22 cellular contexts compared by ENCODE assay signal in the genomic region with DNA sequence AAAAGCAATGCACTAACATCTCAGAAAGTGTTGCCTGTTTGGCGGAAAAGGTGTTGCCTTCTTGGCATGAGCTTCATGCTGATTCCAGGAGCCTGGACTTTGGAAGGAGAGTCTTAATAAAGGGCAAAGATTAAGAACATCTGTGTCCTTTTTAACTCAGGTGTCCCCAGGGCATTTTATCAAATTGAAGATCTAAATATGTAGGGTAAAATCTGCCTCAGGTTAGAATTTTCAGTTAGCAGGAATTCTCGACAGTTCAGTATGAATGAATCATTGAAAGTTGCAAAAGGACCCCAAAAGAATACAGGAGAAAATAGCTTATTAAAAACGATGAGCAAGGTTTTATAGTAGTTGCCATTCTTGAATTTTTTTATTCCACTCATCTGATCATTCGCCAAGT.
DNase-seq lines count a peak whose midpoint lies in the region; ATAC-seq, FAIRE-seq and TF ChIP-seq lines count a peak whose summit lies in the region.
"Had no signal": no experiment of that assay in that cellular context is flagged by ENCODE, and none has a peak within 500 bp of the region (broad histone marks: within the 10 kb centered on the region; RNA-seq: fewer than 3 reads in every experiment).

No MANE protein-coding gene starts in this region.

- H3K23ac ChIP-seq in trophoblast cell (ENCODE audit: low read length) = no peak overlapping the region

- H2AK5ac ChIP-seq in trophoblast cell (ENCODE audit: low read length) = no peak overlapping the region

- no peak overlapping the region for H2BK120ac ChIP-seq in trophoblast cell (ENCODE audit: insufficient read depth, low read length, poor library complexity)

- no peak overlapping the region for H4K12ac ChIP-seq in trophoblast cell (ENCODE audit: low read depth, low read length)

- no peak overlapping the region for H3K14ac ChIP-seq in trophoblast cell (ENCODE audit: low read length)

- TF ChIP-seq POLR2A in GM12891 (IDR thresholded peaks at IDR 0.05; ENCODE audit: low read depth, low read length) = no peak

- H3K9me2 ChIP-seq in GM23338 (ENCODE audit: insufficient read depth) (no peaks in the 10 kb centered on the region), hepatocyte (replicated peaks; ENCODE audit: insufficient read depth) (no peaks in the 10 kb centered on the region)

- H3K27me3 ChIP-seq in GM23338 (ENCODE audit: insufficient read depth) (no peaks in the 10 kb centered on the region), hepatocyte (no peaks in the 10 kb centered on the region), trophoblast cell (ENCODE audit: insufficient read depth, low read length) (no peaks in the 10 kb centered on the region)
- H3K27me3 ChIP-seq: BLaER1 treated with 17β-estradiol and CSF1 and Interleukin-3, amounts not matched to agents 10 nM and 100 nM had no signal

- H3K4ac ChIP-seq in trophoblast cell (ENCODE audit: low read depth, low read length) = no peak overlapping the region

- no peak overlapping the region for H3K27ac Mint-ChIP-seq in GM23338
- H3K27ac Mint-ChIP-seq: B cell; CD4-positive, alpha-beta T cell; CD8-positive, alpha-beta T cell had no signal

- H3K79me2 ChIP-seq in GM23338 (replicated peaks; ENCODE audit: insufficient read depth) (no peaks in the 10 kb centered on the region), hepatocyte (no peaks in the 10 kb centered on the region), trophoblast cell (ENCODE audit: control insufficient read depth, insufficient read depth, low read length, poor library complexity) (no peaks in the 10 kb centered on the region)

- no peaks in the 10 kb centered on the region for H3F3A ChIP-seq in GM23338 (replicated peaks; ENCODE audit: low read depth)

- no peaks in the 10 kb centered on the region for H3K36me3 ChIP-seq in GM23338 (ENCODE audit: insufficient read depth)
- H3K36me3 ChIP-seq in hepatocyte (replicated peaks; ENCODE audit: insufficient read depth, low read depth) = no peaks in the 10 kb centered on the region
- H3K36me3 ChIP-seq in trophoblast cell (ENCODE audit: control insufficient read depth in 1 of 2, insufficient read depth in 2 of 2, low read length in 2 of 2) = no peaks in the 10 kb centered on the region
- H3K36me3 ChIP-seq: BLaER1 treated with 17β-estradiol and CSF1 and Interleukin-3, amounts not matched to agents 10 nM and 100 nM had no signal

- H4K8ac ChIP-seq in trophoblast cell (ENCODE audit: low read depth, low read length) = no peak overlapping the region

- no peak overlapping the region for H4K91ac ChIP-seq in trophoblast cell (ENCODE audit: low read depth, low read length)

- peaks cover 2% of the 10 kb centered on the region for H3K27me3 Mint-ChIP-seq in GM23338 (ENCODE audit: insufficient read depth, low read depth, poor library complexity)

- H2AFZ ChIP-seq in GM23338 (peak overlapping the region; percentile 89; the same call in 1 of the 2 replicates), hepatocyte (no peak overlapping the region), trophoblast cell (ENCODE audit: insufficient read depth, low read length, poor library complexity) (no peak overlapping the region)

- no peaks in the 10 kb centered on the region for H3K36me3 Mint-ChIP-seq in GM23338 (ENCODE audit: low read depth)
- H3K36me3 Mint-ChIP-seq: CD8-positive, alpha-beta T cell had no signal

- H3K18ac ChIP-seq in trophoblast cell (ENCODE audit: low read length) = no peak overlapping the region

- H3K4me1 ChIP-seq in GM23338 (ENCODE audit: insufficient read depth) (peaks cover 5% of the 10 kb centered on the region; the same call in 1 of the 2 replicates), hepatocyte (ENCODE audit: insufficient read depth) (peaks cover 11% of the 10 kb centered on the region), trophoblast cell (ENCODE audit: control insufficient read depth in 1 of 2, insufficient read depth in 2 of 2, low read length in 2 of 2) (no peaks in the 10 kb centered on the region)
- H3K4me1 ChIP-seq: A549, Caco-2 had no signal

- H3K9me3 ChIP-seq in hepatocyte (ENCODE audit: low read depth) = no peaks in the 10 kb centered on the region
- no peaks in the 10 kb centered on the region for H3K9me3 ChIP-seq in trophoblast cell (ENCODE audit: insufficient read depth, low read depth, low read length)
- H3K9me3 ChIP-seq: A549; BLaER1 treated with 17β-estradiol and CSF1 and Interleukin-3, amounts not matched to agents 10 nM and 100 nM; Caco-2 had no signal

- peaks cover 3% of the 10 kb centered on the region; the same call in 1 of the 3 replicates for H3K4me1 Mint-ChIP-seq in GM23338
- H3K4me1 Mint-ChIP-seq: B cell had no signal

- H2BK5ac ChIP-seq in trophoblast cell (ENCODE audit: low read depth, low read length, poor library complexity) = no peak overlapping the region

- 85% methylated on average over 4 of the region's 4 CpGs for WGBS in hepatocyte (ENCODE audit: low lambda C conversion rate, missing lambda C conversion rate)
- no CpG with 5 or more reads among the region's 4 CpGs for WGBS in trophoblast cell (ENCODE audit: extremely low coverage, insufficient coverage, insufficient read length)

- no peaks in the 10 kb centered on the region for H4K20me1 ChIP-seq in GM23338 (replicated peaks; ENCODE audit: insufficient read depth)
- H4K20me1 ChIP-seq in hepatocyte (ENCODE audit: insufficient read depth, poor library complexity, severe bottlenecking) = no peaks in the 10 kb centered on the region
- H4K20me1 ChIP-seq: BLaER1 treated with 17β-estradiol and CSF1 and Interleukin-3, amounts not matched to agents 10 nM and 100 nM had no signal

- DNase-seq in GM23338 (ENCODE audit: low spot score) = no peak
- DNase-seq in hepatocyte (ENCODE audit: low spot score) = no peak
- peak; percentile 25 to 91 for DNase-seq in trophoblast cell
- DNase-seq in GM12891 (ENCODE audit: insufficient read length, low spot score) = no peak
- no peak for DNase-seq in activated T-cell treated with anti-CD3 and anti-CD28 coated beads, Interleukin-2, amount 50 U/mL, for 1 hour
- DNase-seq: AML-193; Caco-2; Calu3; CD4-positive, alpha-beta T cell; CD8-positive, alpha-beta T cell; DMS79; DND-41; EL; GDM1 had no signal

- no peak overlapping the region for H3K9ac ChIP-seq in trophoblast cell (ENCODE audit: low read length)
- H3K9ac ChIP-seq: BLaER1 treated with 17β-estradiol and CSF1 and Interleukin-3, amounts not matched to agents 10 nM and 100 nM had no signal

- H3K4me3 Mint-ChIP-seq in GM23338 = no peak overlapping the region
- H3K4me3 Mint-ChIP-seq: B cell; CD4-positive, alpha-beta T cell; CD8-positive, alpha-beta T cell had no signal

- H3K9me3 Mint-ChIP-seq in GM23338 = no peaks in the 10 kb centered on the region
- H3K9me3 Mint-ChIP-seq: CD4-positive, alpha-beta T cell; CD8-positive, alpha-beta T cell had no signal

- no peaks in the 10 kb centered on the region for H3K79me1 ChIP-seq in trophoblast cell (ENCODE audit: low read length)

- no peak overlapping the region for H3K4me3 ChIP-seq in GM23338
- no peak overlapping the region for H3K4me3 ChIP-seq in hepatocyte
- no peak overlapping the region for H3K4me3 ChIP-seq in trophoblast cell (ENCODE audit: low read depth, low read length)
- H3K4me3 ChIP-seq: A549; BLaER1 treated with 17β-estradiol and CSF1 and Interleukin-3, amounts not matched to agents 10 nM and 100 nM; GM12878 had no signal

- FAIRE-seq in GM12891 (lab: Jason Lieb, UNC) = no peak
- FAIRE-seq: A549, D721Med, GM12878, GM19239 had no signal

- H3K4me2 ChIP-seq in GM23338 (no peak overlapping the region), hepatocyte (no peak overlapping the region), trophoblast cell (ENCODE audit: low read length) (no peak overlapping the region)
- H3K4me2 ChIP-seq: A549; BLaER1 treated with 17β-estradiol and CSF1 and Interleukin-3, amounts not matched to agents 10 nM and 100 nM had no signal

- no peak for ATAC-seq in GM23338
- ATAC-seq: A549; CD8-positive, alpha-beta T cell; GM12878 had no signal

- TF ChIP-seq CTCF in GM23338 (conservative IDR thresholded peaks at IDR 0.05; ENCODE audit: low read depth in 2 of 2) (no peak), hepatocyte (IDR thresholded peaks at IDR 0.05; ENCODE audit: poor library complexity) (no peak)

- H2BK12ac ChIP-seq in trophoblast cell (ENCODE audit: low read length) = no peak overlapping the region

- H3K27ac ChIP-seq in GM23338 (ENCODE audit: low read depth) (no peak overlapping the region), hepatocyte (peak overlapping the region; percentile 10), trophoblast cell (ENCODE audit: low read depth, low read length) (no peak overlapping the region)
- H3K27ac ChIP-seq: 22Rv1; A549; BLaER1 treated with 17β-estradiol and CSF1 and Interleukin-3, amounts not matched to agents 10 nM and 100 nM; C4-2B had no signal

TF ChIP-seq in GM12891, 5 proteins besides CTCF, POLR2A, EP300 and RAD21:
- TF ChIP-seq SPI1 (IDR thresholded peaks at IDR 0.05; ENCODE audit: low read depth, low read length) (no peak), POLR2AphosphoS5 (IDR thresholded peaks at IDR 0.05; ENCODE audit: low read depth, low read length) (no peak)

Comparison
In these comparisons a context has a peak if more than half of its experiments do, and no peak if none do; other contexts are left out.
1. DNase-seq: peak in trophoblast cell (2 of 2); none in GM23338 (single experiment), hepatocyte (single experiment), GM12891 (single experiment) and activated T-cell treated with anti-CD3 and anti-CD28 coated beads, Interleukin-2, amount 50 U/mL, for 1 hour (single experiment).